ENCODE assay signal across 1 cellular context in the genomic region with DNA sequence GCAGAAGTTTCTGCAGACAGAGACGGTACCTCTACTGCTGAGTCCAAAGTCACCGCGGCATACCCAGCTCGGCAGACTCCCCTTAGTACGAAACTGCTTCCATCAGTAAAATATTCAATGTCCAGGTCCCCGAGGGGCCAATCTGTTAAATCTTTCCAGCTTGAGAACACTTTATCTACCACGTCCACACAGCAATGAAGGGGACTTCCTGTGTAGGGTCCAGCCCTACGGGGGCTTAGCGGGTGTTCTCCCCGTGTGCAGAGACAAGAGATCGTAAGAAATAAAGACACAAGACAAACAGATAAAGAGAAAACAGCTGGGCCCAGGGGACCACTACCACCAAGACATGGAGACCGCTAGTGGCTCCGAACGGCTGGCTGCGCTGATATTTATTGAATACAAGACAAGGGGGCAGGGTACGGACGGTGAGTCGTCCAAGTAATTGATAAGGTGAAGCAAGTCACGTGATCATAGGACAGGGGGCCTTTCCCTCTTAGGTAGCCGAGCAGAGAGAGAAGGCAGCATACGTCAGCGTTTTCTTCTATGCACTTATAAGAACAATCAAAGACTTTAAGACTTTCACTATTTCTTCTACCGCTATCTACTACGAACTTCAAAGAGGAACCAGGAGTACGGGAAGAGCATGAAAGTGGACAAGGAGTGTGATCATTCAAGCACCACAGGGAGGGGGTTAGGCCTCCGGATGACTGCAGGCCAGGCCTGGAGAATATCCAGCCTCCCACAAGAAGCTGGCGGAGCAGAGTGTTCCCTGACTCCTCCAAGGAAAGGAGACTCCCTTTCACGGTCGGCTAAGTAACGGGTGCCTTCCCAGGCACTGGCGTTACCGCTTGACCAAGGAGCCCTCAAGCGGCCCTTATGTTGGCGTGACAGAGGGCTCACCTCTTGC.
A peak's percentile ranks its signal among the peaks of the same experiment; 100 is the strongest.
TF ChIP-seq lines count a peak whose summit lies in the region.
"Not testable (repeated sequence)": the region's sequence is repeated elsewhere in the genome, so short reads cannot be mapped to it uniquely, and the experiment has no call there.

No MANE protein-coding gene starts in this region.

TF ChIP-seq in K562, 482 proteins besides CTCF, POLR2A, EP300 and RAD21 (continued from another document and continues in another):
- TF ChIP-seq, protein P1, sequence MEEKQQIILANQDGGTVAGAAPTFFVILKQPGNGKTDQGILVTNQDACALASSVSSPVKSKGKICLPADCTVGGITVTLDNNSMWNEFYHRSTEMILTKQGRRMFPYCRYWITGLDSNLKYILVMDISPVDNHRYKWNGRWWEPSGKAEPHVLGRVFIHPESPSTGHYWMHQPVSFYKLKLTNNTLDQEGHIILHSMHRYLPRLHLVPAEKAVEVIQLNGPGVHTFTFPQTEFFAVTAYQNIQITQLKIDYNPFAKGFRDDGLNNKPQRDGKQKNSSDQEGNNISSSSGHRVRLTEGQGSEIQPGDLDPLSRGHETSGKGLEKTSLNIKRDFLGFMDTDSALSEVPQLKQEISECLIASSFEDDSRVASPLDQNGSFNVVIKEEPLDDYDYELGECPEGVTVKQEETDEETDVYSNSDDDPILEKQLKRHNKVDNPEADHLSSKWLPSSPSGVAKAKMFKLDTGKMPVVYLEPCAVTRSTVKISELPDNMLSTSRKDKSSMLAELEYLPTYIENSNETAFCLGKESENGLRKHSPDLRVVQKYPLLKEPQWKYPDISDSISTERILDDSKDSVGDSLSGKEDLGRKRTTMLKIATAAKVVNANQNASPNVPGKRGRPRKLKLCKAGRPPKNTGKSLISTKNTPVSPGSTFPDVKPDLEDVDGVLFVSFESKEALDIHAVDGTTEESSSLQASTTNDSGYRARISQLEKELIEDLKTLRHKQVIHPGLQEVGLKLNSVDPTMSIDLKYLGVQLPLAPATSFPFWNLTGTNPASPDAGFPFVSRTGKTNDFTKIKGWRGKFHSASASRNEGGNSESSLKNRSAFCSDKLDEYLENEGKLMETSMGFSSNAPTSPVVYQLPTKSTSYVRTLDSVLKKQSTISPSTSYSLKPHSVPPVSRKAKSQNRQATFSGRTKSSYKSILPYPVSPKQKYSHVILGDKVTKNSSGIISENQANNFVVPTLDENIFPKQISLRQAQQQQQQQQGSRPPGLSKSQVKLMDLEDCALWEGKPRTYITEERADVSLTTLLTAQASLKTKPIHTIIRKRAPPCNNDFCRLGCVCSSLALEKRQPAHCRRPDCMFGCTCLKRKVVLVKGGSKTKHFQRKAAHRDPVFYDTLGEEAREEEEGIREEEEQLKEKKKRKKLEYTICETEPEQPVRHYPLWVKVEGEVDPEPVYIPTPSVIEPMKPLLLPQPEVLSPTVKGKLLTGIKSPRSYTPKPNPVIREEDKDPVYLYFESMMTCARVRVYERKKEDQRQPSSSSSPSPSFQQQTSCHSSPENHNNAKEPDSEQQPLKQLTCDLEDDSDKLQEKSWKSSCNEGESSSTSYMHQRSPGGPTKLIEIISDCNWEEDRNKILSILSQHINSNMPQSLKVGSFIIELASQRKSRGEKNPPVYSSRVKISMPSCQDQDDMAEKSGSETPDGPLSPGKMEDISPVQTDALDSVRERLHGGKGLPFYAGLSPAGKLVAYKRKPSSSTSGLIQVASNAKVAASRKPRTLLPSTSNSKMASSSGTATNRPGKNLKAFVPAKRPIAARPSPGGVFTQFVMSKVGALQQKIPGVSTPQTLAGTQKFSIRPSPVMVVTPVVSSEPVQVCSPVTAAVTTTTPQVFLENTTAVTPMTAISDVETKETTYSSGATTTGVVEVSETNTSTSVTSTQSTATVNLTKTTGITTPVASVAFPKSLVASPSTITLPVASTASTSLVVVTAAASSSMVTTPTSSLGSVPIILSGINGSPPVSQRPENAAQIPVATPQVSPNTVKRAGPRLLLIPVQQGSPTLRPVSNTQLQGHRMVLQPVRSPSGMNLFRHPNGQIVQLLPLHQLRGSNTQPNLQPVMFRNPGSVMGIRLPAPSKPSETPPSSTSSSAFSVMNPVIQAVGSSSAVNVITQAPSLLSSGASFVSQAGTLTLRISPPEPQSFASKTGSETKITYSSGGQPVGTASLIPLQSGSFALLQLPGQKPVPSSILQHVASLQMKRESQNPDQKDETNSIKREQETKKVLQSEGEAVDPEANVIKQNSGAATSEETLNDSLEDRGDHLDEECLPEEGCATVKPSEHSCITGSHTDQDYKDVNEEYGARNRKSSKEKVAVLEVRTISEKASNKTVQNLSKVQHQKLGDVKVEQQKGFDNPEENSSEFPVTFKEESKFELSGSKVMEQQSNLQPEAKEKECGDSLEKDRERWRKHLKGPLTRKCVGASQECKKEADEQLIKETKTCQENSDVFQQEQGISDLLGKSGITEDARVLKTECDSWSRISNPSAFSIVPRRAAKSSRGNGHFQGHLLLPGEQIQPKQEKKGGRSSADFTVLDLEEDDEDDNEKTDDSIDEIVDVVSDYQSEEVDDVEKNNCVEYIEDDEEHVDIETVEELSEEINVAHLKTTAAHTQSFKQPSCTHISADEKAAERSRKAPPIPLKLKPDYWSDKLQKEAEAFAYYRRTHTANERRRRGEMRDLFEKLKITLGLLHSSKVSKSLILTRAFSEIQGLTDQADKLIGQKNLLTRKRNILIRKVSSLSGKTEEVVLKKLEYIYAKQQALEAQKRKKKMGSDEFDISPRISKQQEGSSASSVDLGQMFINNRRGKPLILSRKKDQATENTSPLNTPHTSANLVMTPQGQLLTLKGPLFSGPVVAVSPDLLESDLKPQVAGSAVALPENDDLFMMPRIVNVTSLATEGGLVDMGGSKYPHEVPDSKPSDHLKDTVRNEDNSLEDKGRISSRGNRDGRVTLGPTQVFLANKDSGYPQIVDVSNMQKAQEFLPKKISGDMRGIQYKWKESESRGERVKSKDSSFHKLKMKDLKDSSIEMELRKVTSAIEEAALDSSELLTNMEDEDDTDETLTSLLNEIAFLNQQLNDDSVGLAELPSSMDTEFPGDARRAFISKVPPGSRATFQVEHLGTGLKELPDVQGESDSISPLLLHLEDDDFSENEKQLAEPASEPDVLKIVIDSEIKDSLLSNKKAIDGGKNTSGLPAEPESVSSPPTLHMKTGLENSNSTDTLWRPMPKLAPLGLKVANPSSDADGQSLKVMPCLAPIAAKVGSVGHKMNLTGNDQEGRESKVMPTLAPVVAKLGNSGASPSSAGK (IDR thresholded peaks at IDR 0.05) = peak; percentile 75
- TF ChIP-seq DACH1 (IDR thresholded peaks at IDR 0.05; ENCODE audit: partially characterized antibody) = peak; percentile 79
- peak; percentile 68 for TF ChIP-seq MAFK (IDR thresholded peaks at IDR 0.05; ENCODE audit: low read length)
- TF ChIP-seq RBFOX2 (IDR thresholded peaks at IDR 0.05; ENCODE audit: low read depth, low read length) = peak; percentile 39; the same call in 1 of the 2 replicates
- TF ChIP-seq CREM (IDR thresholded peaks at IDR 0.05; ENCODE audit: low read depth) = 0 out of 2 replicates have a peak, but pooled peaks have one; percentile 14
- not testable (repeated sequence) for TF ChIP-seq ATF1 (CRISPR knock-in tag; IDR thresholded peaks at IDR 0.05)
- peak; percentile 59 for TF ChIP-seq ATF1 (tag; IDR thresholded peaks at IDR 0.05)
- TF ChIP-seq, protein P2, sequence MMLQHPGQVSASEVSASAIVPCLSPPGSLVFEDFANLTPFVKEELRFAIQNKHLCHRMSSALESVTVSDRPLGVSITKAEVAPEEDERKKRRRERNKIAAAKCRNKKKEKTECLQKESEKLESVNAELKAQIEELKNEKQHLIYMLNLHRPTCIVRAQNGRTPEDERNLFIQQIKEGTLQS (IDR thresholded peaks at IDR 0.05) = peak; percentile 22; the same call in 1 of the 2 replicates
- TF ChIP-seq, protein P2 (CRISPR knock-in tag; conservative IDR thresholded peaks at IDR 0.05) = not testable (repeated sequence)
- TF ChIP-seq POLR2B (IDR thresholded peaks at IDR 0.05; ENCODE audit: low read depth, partially characterized antibody) = peak; percentile 42
- peak; percentile 85 for TF ChIP-seq BHLHE40 (IDR thresholded peaks at IDR 0.05; ENCODE audit: low read length)
- TF ChIP-seq, protein P3, sequence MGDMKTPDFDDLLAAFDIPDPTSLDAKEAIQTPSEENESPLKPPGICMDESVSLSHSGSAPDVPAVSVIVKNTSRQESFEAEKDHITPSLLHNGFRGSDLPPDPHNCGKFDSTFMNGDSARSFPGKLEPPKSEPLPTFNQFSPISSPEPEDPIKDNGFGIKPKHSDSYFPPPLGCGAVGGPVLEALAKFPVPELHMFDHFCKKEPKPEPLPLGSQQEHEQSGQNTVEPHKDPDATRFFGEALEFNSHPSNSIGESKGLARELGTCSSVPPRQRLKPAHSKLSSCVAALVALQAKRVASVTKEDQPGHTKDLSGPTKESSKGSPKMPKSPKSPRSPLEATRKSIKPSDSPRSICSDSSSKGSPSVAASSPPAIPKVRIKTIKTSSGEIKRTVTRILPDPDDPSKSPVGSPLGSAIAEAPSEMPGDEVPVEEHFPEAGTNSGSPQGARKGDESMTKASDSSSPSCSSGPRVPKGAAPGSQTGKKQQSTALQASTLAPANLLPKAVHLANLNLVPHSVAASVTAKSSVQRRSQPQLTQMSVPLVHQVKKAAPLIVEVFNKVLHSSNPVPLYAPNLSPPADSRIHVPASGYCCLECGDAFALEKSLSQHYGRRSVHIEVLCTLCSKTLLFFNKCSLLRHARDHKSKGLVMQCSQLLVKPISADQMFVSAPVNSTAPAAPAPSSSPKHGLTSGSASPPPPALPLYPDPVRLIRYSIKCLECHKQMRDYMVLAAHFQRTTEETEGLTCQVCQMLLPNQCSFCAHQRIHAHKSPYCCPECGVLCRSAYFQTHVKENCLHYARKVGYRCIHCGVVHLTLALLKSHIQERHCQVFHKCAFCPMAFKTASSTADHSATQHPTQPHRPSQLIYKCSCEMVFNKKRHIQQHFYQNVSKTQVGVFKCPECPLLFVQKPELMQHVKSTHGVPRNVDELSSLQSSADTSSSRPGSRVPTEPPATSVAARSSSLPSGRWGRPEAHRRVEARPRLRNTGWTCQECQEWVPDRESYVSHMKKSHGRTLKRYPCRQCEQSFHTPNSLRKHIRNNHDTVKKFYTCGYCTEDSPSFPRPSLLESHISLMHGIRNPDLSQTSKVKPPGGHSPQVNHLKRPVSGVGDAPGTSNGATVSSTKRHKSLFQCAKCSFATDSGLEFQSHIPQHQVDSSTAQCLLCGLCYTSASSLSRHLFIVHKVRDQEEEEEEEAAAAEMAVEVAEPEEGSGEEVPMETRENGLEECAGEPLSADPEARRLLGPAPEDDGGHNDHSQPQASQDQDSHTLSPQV (IDR thresholded peaks at IDR 0.05) = peak; percentile 90
- TF ChIP-seq BRD4 (IDR thresholded peaks at IDR 0.05) = peak; percentile 74; the same call in 1 of the 2 replicates
- TF ChIP-seq CBFA2T2 (conservative IDR thresholded peaks at IDR 0.05) = peak; percentile 92
- TF ChIP-seq, protein P4, sequence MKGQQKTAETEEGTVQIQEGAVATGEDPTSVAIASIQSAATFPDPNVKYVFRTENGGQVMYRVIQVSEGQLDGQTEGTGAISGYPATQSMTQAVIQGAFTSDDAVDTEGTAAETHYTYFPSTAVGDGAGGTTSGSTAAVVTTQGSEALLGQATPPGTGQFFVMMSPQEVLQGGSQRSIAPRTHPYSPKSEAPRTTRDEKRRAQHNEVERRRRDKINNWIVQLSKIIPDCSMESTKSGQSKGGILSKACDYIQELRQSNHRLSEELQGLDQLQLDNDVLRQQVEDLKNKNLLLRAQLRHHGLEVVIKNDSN (CRISPR knock-in tag; IDR thresholded peaks at IDR 0.05) = peak; percentile 88
- TF ChIP-seq ARID1B (IDR thresholded peaks at IDR 0.05) = peak; percentile 65
- 0 out of 4 replicates have a peak, but pooled peaks of 1 of the 2 experiments have one; percentile 33 for TF ChIP-seq HDAC1 (IDR thresholded peaks at IDR 0.05)
- TF ChIP-seq SMARCC2 (IDR thresholded peaks at IDR 0.05; ENCODE audit: low read depth) = peak; percentile 45; the same call in 1 of the 2 replicates
- TF ChIP-seq, protein P5, sequence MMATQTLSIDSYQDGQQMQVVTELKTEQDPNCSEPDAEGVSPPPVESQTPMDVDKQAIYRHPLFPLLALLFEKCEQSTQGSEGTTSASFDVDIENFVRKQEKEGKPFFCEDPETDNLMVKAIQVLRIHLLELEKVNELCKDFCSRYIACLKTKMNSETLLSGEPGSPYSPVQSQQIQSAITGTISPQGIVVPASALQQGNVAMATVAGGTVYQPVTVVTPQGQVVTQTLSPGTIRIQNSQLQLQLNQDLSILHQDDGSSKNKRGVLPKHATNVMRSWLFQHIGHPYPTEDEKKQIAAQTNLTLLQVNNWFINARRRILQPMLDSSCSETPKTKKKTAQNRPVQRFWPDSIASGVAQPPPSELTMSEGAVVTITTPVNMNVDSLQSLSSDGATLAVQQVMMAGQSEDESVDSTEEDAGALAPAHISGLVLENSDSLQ (IDR thresholded peaks at IDR 0.05) = 0 out of 2 replicates have a peak, but pooled peaks have one; percentile 15
- TF ChIP-seq NCOR1 (IDR thresholded peaks at IDR 0.05) = peak; percentile 25; the same call in 1 of the 2 replicates
- TF ChIP-seq, protein P6, sequence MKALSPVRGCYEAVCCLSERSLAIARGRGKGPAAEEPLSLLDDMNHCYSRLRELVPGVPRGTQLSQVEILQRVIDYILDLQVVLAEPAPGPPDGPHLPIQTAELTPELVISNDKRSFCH (CRISPR knock-in tag; IDR thresholded peaks at IDR 0.05) = not testable (repeated sequence)
- TF ChIP-seq, protein P6 (tag; IDR thresholded peaks at IDR 0.05) = peak; percentile 37; the same call in 1 of the 2 replicates
- TF ChIP-seq EP400 (IDR thresholded peaks at IDR 0.05) = peak; percentile 25
- TF ChIP-seq MTA3 (IDR thresholded peaks at IDR 0.05; ENCODE audit: borderline replicate concordance) = 0 out of 2 replicates have a peak, but pooled peaks have one; percentile 35
- TF ChIP-seq L3MBTL2 (IDR thresholded peaks at IDR 0.05) = peak; percentile 70
- TF ChIP-seq LEF1 (IDR thresholded peaks at IDR 0.05) = 0 out of 2 replicates have a peak, but pooled peaks have one; percentile 65
- TF ChIP-seq ZBTB7A (IDR thresholded peaks at IDR 0.05; ENCODE audit: borderline replicate concordance, control insufficient read depth, low read depth, low read length) = peak; percentile 81
- TF ChIP-seq, protein P7, sequence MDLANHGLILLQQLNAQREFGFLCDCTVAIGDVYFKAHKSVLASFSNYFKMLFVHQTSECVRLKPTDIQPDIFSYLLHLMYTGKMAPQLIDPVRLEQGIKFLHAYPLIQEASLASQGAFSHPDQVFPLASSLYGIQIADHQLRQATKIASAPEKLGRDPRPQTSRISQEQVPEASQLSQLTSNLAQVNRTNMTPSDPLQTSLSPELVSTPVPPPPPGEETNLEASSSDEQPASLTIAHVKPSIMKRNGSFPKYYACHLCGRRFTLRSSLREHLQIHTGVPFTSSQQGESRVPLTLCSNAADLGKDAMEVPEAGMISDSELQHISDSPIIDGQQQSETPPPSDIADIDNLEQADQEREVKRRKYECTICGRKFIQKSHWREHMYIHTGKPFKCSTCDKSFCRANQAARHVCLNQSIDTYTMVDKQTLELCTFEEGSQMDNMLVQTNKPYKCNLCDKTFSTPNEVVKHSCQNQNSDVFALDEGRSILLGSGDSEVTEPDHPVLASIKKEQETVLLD (IDR thresholded peaks at IDR 0.05) = peak; percentile 82; the same call in 1 of the 2 replicates
- peak; percentile 57 for TF ChIP-seq BRD9 (IDR thresholded peaks at IDR 0.05; ENCODE audit: low read depth, partially characterized antibody)
- TF ChIP-seq POLR2G (IDR thresholded peaks at IDR 0.05; ENCODE audit: low read depth, low read length) = 0 out of 2 replicates have a peak, but pooled peaks have one; percentile 28
